ENCODE assay signal across 1 cellular context in the genomic region with DNA sequence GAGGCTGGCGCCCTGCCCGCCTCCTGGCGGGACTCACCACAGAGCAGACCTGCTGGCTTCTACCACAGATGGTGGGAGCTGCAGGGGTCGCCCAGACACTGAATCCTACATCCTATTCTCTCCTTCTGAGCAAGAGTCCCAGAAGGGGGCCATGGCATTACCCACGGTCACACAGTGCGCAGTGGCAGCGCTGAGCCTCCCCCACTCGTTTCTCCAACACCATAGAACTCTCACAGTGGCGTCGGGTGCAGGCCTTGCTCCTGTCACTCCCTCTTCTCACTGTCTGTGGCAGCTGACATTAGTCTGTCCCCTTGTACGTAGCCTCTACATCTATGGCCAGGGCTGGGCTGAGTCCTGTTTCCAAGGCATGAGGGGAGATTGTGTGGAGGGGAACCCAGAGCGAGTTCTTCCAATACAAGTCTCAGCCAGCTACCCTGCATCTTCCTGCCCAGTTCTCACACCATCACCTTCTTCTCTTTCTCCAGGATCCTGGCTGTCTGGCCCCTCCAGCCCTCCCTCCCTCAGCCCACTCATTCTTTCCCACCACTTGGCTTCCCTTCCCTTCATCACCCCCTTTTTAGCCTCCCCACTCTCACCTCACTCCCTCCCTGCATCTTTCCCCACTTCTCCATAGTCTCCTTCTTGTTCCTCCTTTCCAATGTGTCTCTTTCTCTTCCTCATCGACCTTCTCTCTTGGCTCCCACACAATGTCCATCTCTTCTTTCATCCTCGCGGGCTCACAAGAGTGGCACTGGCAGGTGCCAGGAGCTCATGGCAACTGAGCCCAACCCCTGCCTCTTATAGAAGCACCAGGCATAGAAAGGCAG.
A peak's percentile ranks its signal among the peaks of the same experiment; 100 is the strongest.
TF ChIP-seq lines count a peak whose summit lies in the region.

No MANE protein-coding gene starts in this region.

TF ChIP-seq in GM12878, 131 proteins besides CTCF, POLR2A, EP300 and RAD21:
- TF ChIP-seq ZNF217 (IDR thresholded peaks at IDR 0.05) (no peak), YBX1 (IDR thresholded peaks at IDR 0.05) (no peak), RELA (IDR thresholded peaks at IDR 0.05; ENCODE audit: borderline replicate concordance, partially characterized antibody) (no peak), YY1 (IDR thresholded peaks at IDR 0.05; ENCODE audit: low read depth, low read length) (no peak), HCFC1 (IDR thresholded peaks at IDR 0.05; ENCODE audit: low read length) (no peak), KLF5 (IDR thresholded peaks at IDR 0.05; ENCODE audit: partially characterized antibody) (no peak), ZSCAN29 (IDR thresholded peaks at IDR 0.05) (no peak), PML (IDR thresholded peaks at IDR 0.05; ENCODE audit: low read length) (no peak), HDAC6 (IDR thresholded peaks at IDR 0.05; ENCODE audit: unreplicated experiment) (no peak), ATF7 (IDR thresholded peaks at IDR 0.05; ENCODE audit: low read depth) (no peak), IKZF1 (conservative IDR thresholded peaks at IDR 0.05) (no peak), TCF3 (IDR thresholded peaks at IDR 0.05; ENCODE audit: borderline replicate concordance, insufficient read depth, low read depth, low read length) (no peak), HDGF (IDR thresholded peaks at IDR 0.05) (peak; percentile 26; the same call in 1 of the 2 replicates), POLR2AphosphoS5 (IDR thresholded peaks at IDR 0.05; ENCODE audit: low read length) (peak; percentile 60; the same call in 1 of the 2 replicates), SIX5 (IDR thresholded peaks at IDR 0.05; ENCODE audit: low read depth, low read length, severe bottlenecking) (no peak), BHLHE40 (IDR thresholded peaks at IDR 0.05; ENCODE audit: borderline replicate concordance in 1 of 2, low read depth in 2 of 2, low read length in 1 of 2) (no peak), SMAD5 (IDR thresholded peaks at IDR 0.05; ENCODE audit: low read depth) (peak; percentile 12; the same call in 1 of the 2 replicates), PAX5 (IDR thresholded peaks at IDR 0.05; ENCODE audit: borderline replicate concordance, low read depth, low read length) (no peak), SMAD1 (IDR thresholded peaks at IDR 0.05; ENCODE audit: low read depth, partially characterized antibody) (no peak), NR2F1 (conservative IDR thresholded peaks at IDR 0.05) (no peak), FOXK2 (IDR thresholded peaks at IDR 0.05) (no peak), EED (IDR thresholded peaks at IDR 0.05; ENCODE audit: low read depth) (no peak)
- TF ChIP-seq, protein P1, sequence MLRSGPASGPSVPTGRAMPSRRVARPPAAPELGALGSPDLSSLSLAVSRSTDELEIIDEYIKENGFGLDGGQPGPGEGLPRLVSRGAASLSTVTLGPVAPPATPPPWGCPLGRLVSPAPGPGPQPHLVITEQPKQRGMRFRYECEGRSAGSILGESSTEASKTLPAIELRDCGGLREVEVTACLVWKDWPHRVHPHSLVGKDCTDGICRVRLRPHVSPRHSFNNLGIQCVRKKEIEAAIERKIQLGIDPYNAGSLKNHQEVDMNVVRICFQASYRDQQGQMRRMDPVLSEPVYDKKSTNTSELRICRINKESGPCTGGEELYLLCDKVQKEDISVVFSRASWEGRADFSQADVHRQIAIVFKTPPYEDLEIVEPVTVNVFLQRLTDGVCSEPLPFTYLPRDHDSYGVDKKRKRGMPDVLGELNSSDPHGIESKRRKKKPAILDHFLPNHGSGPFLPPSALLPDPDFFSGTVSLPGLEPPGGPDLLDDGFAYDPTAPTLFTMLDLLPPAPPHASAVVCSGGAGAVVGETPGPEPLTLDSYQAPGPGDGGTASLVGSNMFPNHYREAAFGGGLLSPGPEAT (IDR thresholded peaks at IDR 0.05; ENCODE audit: low read depth), result no peak
- TF ChIP-seq, protein P2, sequence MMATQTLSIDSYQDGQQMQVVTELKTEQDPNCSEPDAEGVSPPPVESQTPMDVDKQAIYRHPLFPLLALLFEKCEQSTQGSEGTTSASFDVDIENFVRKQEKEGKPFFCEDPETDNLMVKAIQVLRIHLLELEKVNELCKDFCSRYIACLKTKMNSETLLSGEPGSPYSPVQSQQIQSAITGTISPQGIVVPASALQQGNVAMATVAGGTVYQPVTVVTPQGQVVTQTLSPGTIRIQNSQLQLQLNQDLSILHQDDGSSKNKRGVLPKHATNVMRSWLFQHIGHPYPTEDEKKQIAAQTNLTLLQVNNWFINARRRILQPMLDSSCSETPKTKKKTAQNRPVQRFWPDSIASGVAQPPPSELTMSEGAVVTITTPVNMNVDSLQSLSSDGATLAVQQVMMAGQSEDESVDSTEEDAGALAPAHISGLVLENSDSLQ (IDR thresholded peaks at IDR 0.05), result no peak
- TF ChIP-seq, protein P3, sequence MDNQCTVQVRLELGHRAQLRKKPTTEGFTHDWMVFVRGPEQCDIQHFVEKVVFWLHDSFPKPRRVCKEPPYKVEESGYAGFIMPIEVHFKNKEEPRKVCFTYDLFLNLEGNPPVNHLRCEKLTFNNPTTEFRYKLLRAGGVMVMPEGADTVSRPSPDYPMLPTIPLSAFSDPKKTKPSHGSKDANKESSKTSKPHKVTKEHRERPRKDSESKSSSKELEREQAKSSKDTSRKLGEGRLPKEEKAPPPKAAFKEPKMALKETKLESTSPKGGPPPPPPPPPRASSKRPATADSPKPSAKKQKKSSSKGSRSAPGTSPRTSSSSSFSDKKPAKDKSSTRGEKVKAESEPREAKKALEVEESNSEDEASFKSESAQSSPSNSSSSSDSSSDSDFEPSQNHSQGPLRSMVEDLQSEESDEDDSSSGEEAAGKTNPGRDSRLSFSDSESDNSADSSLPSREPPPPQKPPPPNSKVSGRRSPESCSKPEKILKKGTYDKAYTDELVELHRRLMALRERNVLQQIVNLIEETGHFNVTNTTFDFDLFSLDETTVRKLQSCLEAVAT (IDR thresholded peaks at IDR 0.05), result no peak
- TF ChIP-seq, protein P4, sequence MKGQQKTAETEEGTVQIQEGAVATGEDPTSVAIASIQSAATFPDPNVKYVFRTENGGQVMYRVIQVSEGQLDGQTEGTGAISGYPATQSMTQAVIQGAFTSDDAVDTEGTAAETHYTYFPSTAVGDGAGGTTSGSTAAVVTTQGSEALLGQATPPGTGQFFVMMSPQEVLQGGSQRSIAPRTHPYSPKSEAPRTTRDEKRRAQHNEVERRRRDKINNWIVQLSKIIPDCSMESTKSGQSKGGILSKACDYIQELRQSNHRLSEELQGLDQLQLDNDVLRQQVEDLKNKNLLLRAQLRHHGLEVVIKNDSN (IDR thresholded peaks at IDR 0.05; ENCODE audit: borderline replicate concordance, extremely low read length, insufficient read depth, low read depth, low read length), result no peak
- TF ChIP-seq, protein P5, sequence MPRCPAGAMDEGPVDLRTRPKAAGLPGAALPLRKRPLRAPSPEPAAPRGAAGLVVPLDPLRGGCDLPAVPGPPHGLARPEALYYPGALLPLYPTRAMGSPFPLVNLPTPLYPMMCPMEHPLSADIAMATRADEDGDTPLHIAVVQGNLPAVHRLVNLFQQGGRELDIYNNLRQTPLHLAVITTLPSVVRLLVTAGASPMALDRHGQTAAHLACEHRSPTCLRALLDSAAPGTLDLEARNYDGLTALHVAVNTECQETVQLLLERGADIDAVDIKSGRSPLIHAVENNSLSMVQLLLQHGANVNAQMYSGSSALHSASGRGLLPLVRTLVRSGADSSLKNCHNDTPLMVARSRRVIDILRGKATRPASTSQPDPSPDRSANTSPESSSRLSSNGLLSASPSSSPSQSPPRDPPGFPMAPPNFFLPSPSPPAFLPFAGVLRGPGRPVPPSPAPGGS (IDR thresholded peaks at IDR 0.05; ENCODE audit: borderline replicate concordance, insufficient read depth, low read depth, low read length, poor library complexity, severe bottlenecking), result peak; percentile 32
- TF ChIP-seq, protein P6, sequence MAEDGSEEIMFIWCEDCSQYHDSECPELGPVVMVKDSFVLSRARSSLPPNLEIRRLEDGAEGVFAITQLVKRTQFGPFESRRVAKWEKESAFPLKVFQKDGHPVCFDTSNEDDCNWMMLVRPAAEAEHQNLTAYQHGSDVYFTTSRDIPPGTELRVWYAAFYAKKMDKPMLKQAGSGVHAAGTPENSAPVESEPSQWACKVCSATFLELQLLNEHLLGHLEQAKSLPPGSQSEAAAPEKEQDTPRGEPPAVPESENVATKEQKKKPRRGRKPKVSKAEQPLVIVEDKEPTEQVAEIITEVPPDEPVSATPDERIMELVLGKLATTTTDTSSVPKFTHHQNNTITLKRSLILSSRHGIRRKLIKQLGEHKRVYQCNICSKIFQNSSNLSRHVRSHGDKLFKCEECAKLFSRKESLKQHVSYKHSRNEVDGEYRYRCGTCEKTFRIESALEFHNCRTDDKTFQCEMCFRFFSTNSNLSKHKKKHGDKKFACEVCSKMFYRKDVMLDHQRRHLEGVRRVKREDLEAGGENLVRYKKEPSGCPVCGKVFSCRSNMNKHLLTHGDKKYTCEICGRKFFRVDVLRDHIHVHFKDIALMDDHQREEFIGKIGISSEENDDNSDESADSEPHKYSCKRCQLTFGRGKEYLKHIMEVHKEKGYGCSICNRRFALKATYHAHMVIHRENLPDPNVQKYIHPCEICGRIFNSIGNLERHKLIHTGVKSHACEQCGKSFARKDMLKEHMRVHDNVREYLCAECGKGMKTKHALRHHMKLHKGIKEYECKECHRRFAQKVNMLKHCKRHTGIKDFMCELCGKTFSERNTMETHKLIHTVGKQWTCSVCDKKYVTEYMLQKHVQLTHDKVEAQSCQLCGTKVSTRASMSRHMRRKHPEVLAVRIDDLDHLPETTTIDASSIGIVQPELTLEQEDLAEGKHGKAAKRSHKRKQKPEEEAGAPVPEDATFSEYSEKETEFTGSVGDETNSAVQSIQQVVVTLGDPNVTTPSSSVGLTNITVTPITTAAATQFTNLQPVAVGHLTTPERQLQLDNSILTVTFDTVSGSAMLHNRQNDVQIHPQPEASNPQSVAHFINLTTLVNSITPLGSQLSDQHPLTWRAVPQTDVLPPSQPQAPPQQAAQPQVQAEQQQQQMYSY (CRISPR knock-in tag; IDR thresholded peaks at IDR 0.05), result no peak
- TF ChIP-seq, protein P7, sequence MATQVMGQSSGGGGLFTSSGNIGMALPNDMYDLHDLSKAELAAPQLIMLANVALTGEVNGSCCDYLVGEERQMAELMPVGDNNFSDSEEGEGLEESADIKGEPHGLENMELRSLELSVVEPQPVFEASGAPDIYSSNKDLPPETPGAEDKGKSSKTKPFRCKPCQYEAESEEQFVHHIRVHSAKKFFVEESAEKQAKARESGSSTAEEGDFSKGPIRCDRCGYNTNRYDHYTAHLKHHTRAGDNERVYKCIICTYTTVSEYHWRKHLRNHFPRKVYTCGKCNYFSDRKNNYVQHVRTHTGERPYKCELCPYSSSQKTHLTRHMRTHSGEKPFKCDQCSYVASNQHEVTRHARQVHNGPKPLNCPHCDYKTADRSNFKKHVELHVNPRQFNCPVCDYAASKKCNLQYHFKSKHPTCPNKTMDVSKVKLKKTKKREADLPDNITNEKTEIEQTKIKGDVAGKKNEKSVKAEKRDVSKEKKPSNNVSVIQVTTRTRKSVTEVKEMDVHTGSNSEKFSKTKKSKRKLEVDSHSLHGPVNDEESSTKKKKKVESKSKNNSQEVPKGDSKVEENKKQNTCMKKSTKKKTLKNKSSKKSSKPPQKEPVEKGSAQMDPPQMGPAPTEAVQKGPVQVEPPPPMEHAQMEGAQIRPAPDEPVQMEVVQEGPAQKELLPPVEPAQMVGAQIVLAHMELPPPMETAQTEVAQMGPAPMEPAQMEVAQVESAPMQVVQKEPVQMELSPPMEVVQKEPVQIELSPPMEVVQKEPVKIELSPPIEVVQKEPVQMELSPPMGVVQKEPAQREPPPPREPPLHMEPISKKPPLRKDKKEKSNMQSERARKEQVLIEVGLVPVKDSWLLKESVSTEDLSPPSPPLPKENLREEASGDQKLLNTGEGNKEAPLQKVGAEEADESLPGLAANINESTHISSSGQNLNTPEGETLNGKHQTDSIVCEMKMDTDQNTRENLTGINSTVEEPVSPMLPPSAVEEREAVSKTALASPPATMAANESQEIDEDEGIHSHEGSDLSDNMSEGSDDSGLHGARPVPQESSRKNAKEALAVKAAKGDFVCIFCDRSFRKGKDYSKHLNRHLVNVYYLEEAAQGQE (IDR thresholded peaks at IDR 0.05; ENCODE audit: low read depth, low read length), result no peak
- TF ChIP-seq, protein P8, sequence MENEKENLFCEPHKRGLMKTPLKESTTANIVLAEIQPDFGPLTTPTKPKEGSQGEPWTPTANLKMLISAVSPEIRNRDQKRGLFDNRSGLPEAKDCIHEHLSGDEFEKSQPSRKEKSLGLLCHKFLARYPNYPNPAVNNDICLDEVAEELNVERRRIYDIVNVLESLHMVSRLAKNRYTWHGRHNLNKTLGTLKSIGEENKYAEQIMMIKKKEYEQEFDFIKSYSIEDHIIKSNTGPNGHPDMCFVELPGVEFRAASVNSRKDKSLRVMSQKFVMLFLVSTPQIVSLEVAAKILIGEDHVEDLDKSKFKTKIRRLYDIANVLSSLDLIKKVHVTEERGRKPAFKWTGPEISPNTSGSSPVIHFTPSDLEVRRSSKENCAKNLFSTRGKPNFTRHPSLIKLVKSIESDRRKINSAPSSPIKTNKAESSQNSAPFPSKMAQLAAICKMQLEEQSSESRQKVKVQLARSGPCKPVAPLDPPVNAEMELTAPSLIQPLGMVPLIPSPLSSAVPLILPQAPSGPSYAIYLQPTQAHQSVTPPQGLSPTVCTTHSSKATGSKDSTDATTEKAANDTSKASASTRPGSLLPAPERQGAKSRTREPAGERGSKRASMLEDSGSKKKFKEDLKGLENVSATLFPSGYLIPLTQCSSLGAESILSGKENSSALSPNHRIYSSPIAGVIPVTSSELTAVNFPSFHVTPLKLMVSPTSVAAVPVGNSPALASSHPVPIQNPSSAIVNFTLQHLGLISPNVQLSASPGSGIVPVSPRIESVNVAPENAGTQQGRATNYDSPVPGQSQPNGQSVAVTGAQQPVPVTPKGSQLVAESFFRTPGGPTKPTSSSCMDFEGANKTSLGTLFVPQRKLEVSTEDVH (IDR thresholded peaks at IDR 0.05; ENCODE audit: low read depth, partially characterized antibody), result no peak
